In the genomic region with DNA sequence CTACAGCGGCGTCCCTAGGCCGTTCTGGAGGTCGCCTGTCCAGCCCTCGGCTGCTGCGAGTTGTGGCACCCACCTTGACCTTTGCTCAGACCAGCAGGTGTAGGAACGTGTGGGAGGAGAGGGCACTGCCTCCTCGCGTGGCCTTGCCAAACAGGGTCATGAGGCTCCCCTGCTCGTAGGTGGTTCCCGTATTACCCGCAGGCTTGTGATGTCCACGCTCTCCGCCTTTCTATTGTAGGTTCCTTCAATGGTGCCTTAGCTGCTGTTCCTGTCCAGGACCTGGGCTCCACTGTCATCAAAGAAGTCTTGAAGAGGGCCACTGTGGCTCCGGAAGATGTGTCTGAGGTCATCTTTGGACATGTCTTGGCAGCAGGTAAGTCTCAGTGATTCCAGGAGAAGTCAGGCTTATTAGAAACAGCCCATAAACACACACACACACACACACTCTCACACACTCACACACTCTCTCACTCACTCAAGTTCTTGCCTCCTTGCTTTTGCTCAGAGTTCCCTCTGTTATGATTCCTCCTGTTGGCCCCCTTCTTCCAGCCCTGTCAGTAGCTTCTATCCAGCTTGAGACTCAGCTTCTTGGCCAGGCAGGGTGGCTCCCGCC, we compare ENCODE assay signal across 8 cellular contexts. TPM values are rescaled to one million over a fixed set of nuclear protein-coding genes. Genes with fewer than 3 reads are reported as not detected.
DNase-seq lines count a peak whose midpoint lies in the region; ATAC-seq, FAIRE-seq and TF ChIP-seq lines count a peak whose summit lies in the region.

No MANE protein-coding gene starts in this region.

- TSS peak; percentile 47 for BruUV-seq in HepG2 (replicated peaks; lab: Mats Ljungman, UMichigan)

- H3K9me3 ChIP-seq in CD8-positive, alpha-beta memory T cell (ENCODE audit: low read length) = no peaks in the 10 kb centered on the region
- H3K9me3 ChIP-seq in OCI-LY1 (ENCODE audit: low read length) = no peaks in the 10 kb centered on the region
- no peaks in the 10 kb centered on the region for H3K9me3 ChIP-seq in HepG2 (ENCODE audit: low read length)
- no peaks in the 10 kb centered on the region for H3K9me3 ChIP-seq in stomach smooth muscle (ENCODE audit: control insufficient read depth in 2 of 2, low read length in 2 of 2)

- H3K27ac ChIP-seq in CD8-positive, alpha-beta memory T cell (ENCODE audit: low read depth, low read length) = peak overlapping the region; percentile 99
- H3K27ac ChIP-seq in OCI-LY1 (ENCODE audit: low read depth, low read length, poor library complexity, severe bottlenecking) (peak overlapping the region; percentile 89), HepG2 (ENCODE audit: extremely low read length, insufficient read depth, low read length) (peak overlapping the region; percentile 97), stomach smooth muscle (ENCODE audit: low read length) (peak overlapping the region; percentile 98)

- H3K79me2 ChIP-seq in OCI-LY1 (ENCODE audit: insufficient read depth, low read length) = no peaks in the 10 kb centered on the region
- H3K79me2 ChIP-seq in HepG2 (ENCODE audit: insufficient read depth, low read length) = peaks cover 61% of the 10 kb centered on the region

- H3K9me3 Mint-ChIP-seq in CD8-positive, alpha-beta memory T cell = no peaks in the 10 kb centered on the region

- TF ChIP-seq EP300 in HepG2 (IDR thresholded peaks at IDR 0.05; ENCODE audit: low read depth in 2 of 2, low read length in 2 of 2) (0 out of 4 replicates have a peak, but pooled peaks of 1 of the 2 experiments have one; percentile 5), HepG2 (CRISPR knock-in tag; IDR thresholded peaks at IDR 0.05; ENCODE audit: borderline replicate concordance) (peak; percentile 62; the same call in 1 of the 2 replicates)

- H3K36me3 ChIP-seq in CD8-positive, alpha-beta memory T cell (ENCODE audit: insufficient read depth, low read length) = peaks cover 14% of the 10 kb centered on the region
- H3K36me3 ChIP-seq in OCI-LY1 (ENCODE audit: insufficient read depth, low read length) (peaks cover 58% of the 10 kb centered on the region), HepG2 (replicated peaks in 1 of 2; ENCODE audit: control insufficient read depth in 1 of 2, insufficient read depth in 2 of 2, low read length in 2 of 2) (peaks cover 8 to 34% of the 10 kb centered on the region in 2 experiments), stomach smooth muscle (ENCODE audit: control insufficient read depth in 2 of 2, insufficient read depth in 2 of 2, low read length in 2 of 2) (peaks cover 12 to 14% of the 10 kb centered on the region in 2 donors)

- H4K20me1 ChIP-seq in OCI-LY1 (ENCODE audit: insufficient read depth, low read length) = no peaks in the 10 kb centered on the region
- no peaks in the 10 kb centered on the region for H4K20me1 ChIP-seq in HepG2 (ENCODE audit: insufficient read depth, low read length)

- peaks cover 0 to 56% (median 18%) of the 10 kb centered on the region in 3 donors for H3K36me3 Mint-ChIP-seq in CD8-positive, alpha-beta memory T cell

- H3K4me1 ChIP-seq in CD8-positive, alpha-beta memory T cell (ENCODE audit: insufficient read depth, low read length) = peaks cover 17% of the 10 kb centered on the region
- peaks cover 24% of the 10 kb centered on the region for H3K4me1 ChIP-seq in OCI-LY1 (ENCODE audit: insufficient read depth, low read length, severe bottlenecking)
- peaks cover 80% of the 10 kb centered on the region for H3K4me1 ChIP-seq in HepG2 (ENCODE audit: insufficient read depth, low read length)
- peaks cover 18% of the 10 kb centered on the region for H3K4me1 ChIP-seq in stomach smooth muscle (ENCODE audit: control insufficient read depth, insufficient read depth, low read length)

- POLR2A ChIA-PET in CD8-positive, alpha-beta memory T cell (lab: Charles Lee) = interaction anchor here (0.6 to 4.7 kb wide), 3 partner anchors 27 to 72 kb away, joined by 3 to 76 read pairs (median 9); a partner anchor contains a TSS
- POLR2A ChIA-PET in HepG2 (lab: Yijun Ruan, JAX) = interaction anchor here (1.0 to 10.2 kb wide), 8 partner anchors 9 to 57 kb away, joined by 3 to 175 read pairs (median 8); a partner anchor contains a TSS

- 0 out of 2 replicates have a peak, but pooled peaks have one; percentile 12 for TF ChIP-seq RAD21 in HepG2 (CRISPR knock-in tag; IDR thresholded peaks at IDR 0.05)

- H2AFZ ChIP-seq in OCI-LY1 (ENCODE audit: low read length) (no peak overlapping the region), HepG2 (ENCODE audit: low read length) (no peak overlapping the region)

- peaks cover 5% of the 10 kb centered on the region; the same call in 1 of the 2 replicates for H3F3A ChIP-seq in OCI-LY1 (ENCODE audit: insufficient read depth, low read length)

- peak overlapping the region; percentile 94 for H3K4me3 ChIP-seq in CD8-positive, alpha-beta memory T cell (ENCODE audit: low read length)
- peak overlapping the region; percentile 80 for H3K4me3 ChIP-seq in OCI-LY1 (ENCODE audit: low read depth, low read length, poor library complexity, severe bottlenecking)
- H3K4me3 ChIP-seq in cardiac fibroblast (replicated peaks in 1 of 2; ENCODE audit: low read depth in 2 of 2, low read length in 2 of 2) = peak overlapping the region; percentile 77 to 92
- peak overlapping the region; percentile 83 to 97 (median 88) for H3K4me3 ChIP-seq in HepG2 (replicated peaks in 1 of 3; ENCODE audit: insufficient read depth in 1 of 3, low read depth in 2 of 3, low read length in 3 of 3)
- peak overlapping the region; percentile 89 to 96 for H3K4me3 ChIP-seq in stomach smooth muscle (ENCODE audit: low read length in 2 of 2)

- ATAC-seq in GM21528 (IDR thresholded peaks at IDR 0.05; ENCODE audit: low FRiP score, unreplicated experiment) (peak; percentile 10), HepG2 (peak; percentile 62)

- peak overlapping the region; percentile 92 to 99 (median 96) for H3K4me3 Mint-ChIP-seq in CD8-positive, alpha-beta memory T cell

- no peak for TF ChIP-seq CTCF in OCI-LY1 (IDR thresholded peaks at IDR 0.05; ENCODE audit: low read length)
- no peak for TF ChIP-seq CTCF in cardiac fibroblast (IDR thresholded peaks at IDR 0.05; ENCODE audit: low read depth, low read length)
- TF ChIP-seq CTCF in HepG2 (CRISPR knock-in tag; IDR thresholded peaks at IDR 0.05) = peak; percentile 8

- DNase-seq in CD8-positive, alpha-beta memory T cell = peak in 4 of 5 donors; percentile 16 to 61 (median 31)
- DNase-seq in cardiac fibroblast (ENCODE audit: low read depth in 2 of 2) = peak in 1 of 2 donors; percentile 16
- DNase-seq in HepG2 (ENCODE audit: low spot score) = peak; percentile 74
- DNase-seq in G401 (ENCODE audit: low spot score) = no peak
- no peak for DNase-seq in NCI-H2029 treated with DMSO at 0.1 percent for 48 hours (lab: John Stamatoyannopoulos, UW)

- H3K9ac ChIP-seq in OCI-LY1 (ENCODE audit: low read length) (peak overlapping the region; percentile 97), HepG2 (ENCODE audit: insufficient read depth, low read depth, low read length) (peak overlapping the region; percentile 98), stomach smooth muscle (ENCODE audit: low read length in 2 of 2) (peak overlapping the region; percentile 65 to 87)

- WGBS in HepG2 (ENCODE audit: low lambda C conversion rate) = 5% methylated on average over 16 of the region's 16 CpGs

- CTCF ChIA-PET in CD8-positive, alpha-beta memory T cell (lab: Charles Lee) = interaction anchor here (1.1 to 6.1 kb wide), 2 partner anchors 31 to 71 kb away, joined by 3 to 25 read pairs; a partner anchor contains a TSS
- CTCF ChIA-PET in HepG2 (lab: Yijun Ruan, JAX; ENCODE audit: low intra/inter-chr PET ratio, low total read pairs) = no interaction called here

- H3K27me3 ChIP-seq in CD8-positive, alpha-beta memory T cell (ENCODE audit: insufficient read depth, low read length, poor library complexity, severe bottlenecking) = no peaks in the 10 kb centered on the region
- H3K27me3 ChIP-seq in OCI-LY1 (ENCODE audit: insufficient read depth, low read length) (no peaks in the 10 kb centered on the region), HepG2 (ENCODE audit: control insufficient read depth in 1 of 2, insufficient read depth in 2 of 2, low read length in 2 of 2) (no peaks in the 10 kb centered on the region; a peak in 1 of 5 replicates), stomach smooth muscle (ENCODE audit: control insufficient read depth in 1 of 2, insufficient read depth in 2 of 2, low read length in 2 of 2) (no peaks in the 10 kb centered on the region)

- H3K4me1 Mint-ChIP-seq in CD8-positive, alpha-beta memory T cell = peaks cover 22 to 34% (median 27%) of the 10 kb centered on the region in 3 donors

- FAIRE-seq in HepG2 (lab: Jason Lieb, UNC) = peak; percentile 37

- in situ Hi-C loops in HepG2 (cut with HindIII; ENCODE audit: extremely low pct_ligation_motif_present, low pct_unique_long_range_greater_than_20kb) (loop anchor here (5.0 kb wide), 2 partner anchors 35 to 70 kb away; a partner anchor contains a TSS), G401 (cut with HindIII; ENCODE audit: low sequenced_read_pairs) (no loop called here)

- H3K27me3 Mint-ChIP-seq in CD8-positive, alpha-beta memory T cell = no peaks in the 10 kb centered on the region

- peak overlapping the region; percentile 91 for H3K4me2 ChIP-seq in OCI-LY1 (ENCODE audit: low read length)
- peak overlapping the region; percentile 96 for H3K4me2 ChIP-seq in HepG2 (ENCODE audit: low read depth, low read length)

- TF ChIP-seq POLR2A in HepG2 (IDR thresholded peaks at IDR 0.05; ENCODE audit: insufficient read depth in 1 of 2, low read depth in 2 of 2, low read length in 2 of 2) = no peak; a peak in 2 of 4 replicates

- intact Hi-C loops in HepG2 (cut with micrococcal nuclease; ENCODE audit: unreplicated experiment) = loop anchor here (1.0 to 10.0 kb wide), 3 partner anchors 27 to 1118 kb away; a partner anchor contains a TSS

- H3K27ac Mint-ChIP-seq in CD8-positive, alpha-beta memory T cell = peak overlapping the region; percentile 74 to 99 (median 98)

- no peaks in the 10 kb centered on the region for H3K9me2 ChIP-seq in OCI-LY1 (ENCODE audit: low read depth, low read length)

RNA-seq across cellular contexts. Expression of a gene that starts 0.9 kb away (rescaled TPM):
- 10 to 100 TPM; 68.8 to 69.7 TPM for total RNA-seq in CD8-positive, alpha-beta memory T cell
- 33.3 TPM for polyA plus RNA-seq in CD8-positive, alpha-beta memory T cell
- 534 and 775 TPM in 2 replicates for total RNA-seq in HepG2 (2016; rRNA removed; fragmentation: Illumina TruSeq; extraction: Trizol)
- total RNA-seq in HepG2 (2016; cell fraction: cytosol; rRNA removed; fragmentation: Illumina TruSeq; extraction: Trizol; ENCODE audit: low read depth) = 162 and 165 TPM in 2 replicates
- 542 and 812 TPM in 2 replicates for total RNA-seq in HepG2 (2016; cell fraction: insoluble cytoplasmic fraction; rRNA removed; fragmentation: Illumina TruSeq; extraction: Trizol)
- total RNA-seq in HepG2 (2016; cell fraction: membrane; rRNA removed; fragmentation: Illumina TruSeq; extraction: Trizol) = 231 and 232 TPM in 2 replicates
- total RNA-seq in HepG2 (2016; cell fraction: nucleus; rRNA removed; fragmentation: Illumina TruSeq; extraction: Trizol) = 200 and 223 TPM in 2 replicates
- polyA plus RNA-seq in HepG2 (2011; rRNA removed) = 121 and 132 TPM in 2 replicates
- 62.8 and 103 TPM in 2 replicates for polyA plus RNA-seq in HepG2 (2011; cell fraction: cytosol; rRNA removed)
- 28.1 and 44.2 TPM in 2 replicates for polyA plus RNA-seq in HepG2 (2011; cell fraction: nucleus; rRNA removed)
- polyA plus RNA-seq in HepG2 (2012) = 172 and 185 TPM in 2 replicates
- 142 and 156 TPM in 2 replicates for polyA plus RNA-seq in HepG2 (2016; cell fraction: cytosol; fragmentation: Illumina TruSeq; extraction: Trizol; ENCODE audit: low read depth)
- 580 and 631 TPM in 2 replicates for polyA plus RNA-seq in HepG2 (2016; cell fraction: insoluble cytoplasmic fraction; fragmentation: Illumina TruSeq; extraction: Trizol; ENCODE audit: low read depth)
- polyA plus RNA-seq in HepG2 (2016; cell fraction: membrane; fragmentation: Illumina TruSeq; extraction: Trizol; ENCODE audit: low read depth) = 160 and 171 TPM in 2 replicates
- polyA plus RNA-seq in HepG2 (2016; cell fraction: nucleus; fragmentation: Illumina TruSeq; extraction: Trizol; ENCODE audit: insufficient read depth, low read depth) = 219 and 233 TPM in 2 replicates
- 52.5 and 89.6 TPM in 2 replicates for polyA minus RNA-seq in HepG2 (2011; rRNA and poly(A)+ RNA removed; ENCODE audit: low replicate concordance)
- polyA minus RNA-seq in HepG2 (2011; cell fraction: cytosol; rRNA and poly(A)+ RNA removed) = 46.9 and 65.1 TPM in 2 replicates
- polyA minus RNA-seq in HepG2 (2011; cell fraction: nucleus; rRNA and poly(A)+ RNA removed) = 46.6 and 77.2 TPM in 2 replicates
- 46.7 and 79.7 TPM in 2 replicates for total RNA-seq in G401 (2014; rRNA removed; shearing (Covaris generic))

RNA-seq across cellular contexts. Expression of a gene that starts 26.6 kb away (rescaled TPM):
- 100 to 1,000 TPM; 589 to 617 TPM for total RNA-seq in CD8-positive, alpha-beta memory T cell
- polyA plus RNA-seq in CD8-positive, alpha-beta memory T cell = 98.2 TPM
- total RNA-seq in HepG2 (2016; rRNA removed; fragmentation: Illumina TruSeq; extraction: Trizol) = 553 and 677 TPM in 2 replicates
- total RNA-seq in HepG2 (2016; cell fraction: cytosol; rRNA removed; fragmentation: Illumina TruSeq; extraction: Trizol; ENCODE audit: low read depth) = 167 and 195 TPM in 2 replicates
- 558 and 662 TPM in 2 replicates for total RNA-seq in HepG2 (2016; cell fraction: insoluble cytoplasmic fraction; rRNA removed; fragmentation: Illumina TruSeq; extraction: Trizol)
- total RNA-seq in HepG2 (2016; cell fraction: membrane; rRNA removed; fragmentation: Illumina TruSeq; extraction: Trizol) = 368 and 445 TPM in 2 replicates
- total RNA-seq in HepG2 (2016; cell fraction: nucleus; rRNA removed; fragmentation: Illumina TruSeq; extraction: Trizol) = 262 and 285 TPM in 2 replicates
- 102 and 116 TPM in 2 replicates for polyA plus RNA-seq in HepG2 (2011; rRNA removed)
- polyA plus RNA-seq in HepG2 (2011; cell fraction: cytosol; rRNA removed) = 99.2 and 105 TPM in 2 replicates
- 138 and 159 TPM in 2 replicates for polyA plus RNA-seq in HepG2 (2011; cell fraction: nucleus; rRNA removed)
- 242 and 252 TPM in 2 replicates for polyA plus RNA-seq in HepG2 (2012)
- polyA plus RNA-seq in HepG2 (2016; cell fraction: cytosol; fragmentation: Illumina TruSeq; extraction: Trizol; ENCODE audit: low read depth) = 157 and 173 TPM in 2 replicates
- 584 and 596 TPM in 2 replicates for polyA plus RNA-seq in HepG2 (2016; cell fraction: insoluble cytoplasmic fraction; fragmentation: Illumina TruSeq; extraction: Trizol; ENCODE audit: low read depth)
- 236 and 293 TPM in 2 replicates for polyA plus RNA-seq in HepG2 (2016; cell fraction: membrane; fragmentation: Illumina TruSeq; extraction: Trizol; ENCODE audit: low read depth)
- 406 and 459 TPM in 2 replicates for polyA plus RNA-seq in HepG2 (2016; cell fraction: nucleus; fragmentation: Illumina TruSeq; extraction: Trizol; ENCODE audit: insufficient read depth, low read depth)
- 138 and 285 TPM in 2 replicates for polyA minus RNA-seq in HepG2 (2011; rRNA and poly(A)+ RNA removed; ENCODE audit: low replicate concordance)
- 242 and 244 TPM in 2 replicates for polyA minus RNA-seq in HepG2 (2011; cell fraction: cytosol; rRNA and poly(A)+ RNA removed)
- 245 and 282 TPM in 2 replicates for polyA minus RNA-seq in HepG2 (2011; cell fraction: nucleus; rRNA and poly(A)+ RNA removed)
- total RNA-seq in G401 (2014; rRNA removed; shearing (Covaris generic)) = 167 and 216 TPM in 2 replicates

RNA-seq across cellular contexts. Expression of a gene that starts 27.5 kb away (rescaled TPM):
- 100 to 1,000 TPM; 129 to 130 TPM for total RNA-seq in CD8-positive, alpha-beta memory T cell
- 101 TPM for polyA plus RNA-seq in CD8-positive, alpha-beta memory T cell
- 176 and 241 TPM in 2 replicates for total RNA-seq in HepG2 (2016; rRNA removed; fragmentation: Illumina TruSeq; extraction: Trizol)
- 87.3 and 95.0 TPM in 2 replicates for total RNA-seq in HepG2 (2016; cell fraction: cytosol; rRNA removed; fragmentation: Illumina TruSeq; extraction: Trizol; ENCODE audit: low read depth)
- total RNA-seq in HepG2 (2016; cell fraction: insoluble cytoplasmic fraction; rRNA removed; fragmentation: Illumina TruSeq; extraction: Trizol) = 183 and 249 TPM in 2 replicates
- total RNA-seq in HepG2 (2016; cell fraction: membrane; rRNA removed; fragmentation: Illumina TruSeq; extraction: Trizol) = 132 TPM in 2 replicates
- 62.7 and 70.4 TPM in 2 replicates for total RNA-seq in HepG2 (2016; cell fraction: nucleus; rRNA removed; fragmentation: Illumina TruSeq; extraction: Trizol)
- 74.2 and 85.6 TPM in 2 replicates for polyA plus RNA-seq in HepG2 (2011; rRNA removed)
- polyA plus RNA-seq in HepG2 (2011; cell fraction: cytosol; rRNA removed) = 65.6 and 79.0 TPM in 2 replicates
- polyA plus RNA-seq in HepG2 (2011; cell fraction: nucleus; rRNA removed) = 20.8 and 28.8 TPM in 2 replicates
- polyA plus RNA-seq in HepG2 (2012) = 63.5 and 72.2 TPM in 2 replicates
- polyA plus RNA-seq in HepG2 (2016; cell fraction: cytosol; fragmentation: Illumina TruSeq; extraction: Trizol; ENCODE audit: low read depth) = 85.1 and 96.0 TPM in 2 replicates
- 291 and 300 TPM in 2 replicates for polyA plus RNA-seq in HepG2 (2016; cell fraction: insoluble cytoplasmic fraction; fragmentation: Illumina TruSeq; extraction: Trizol; ENCODE audit: low read depth)
- polyA plus RNA-seq in HepG2 (2016; cell fraction: membrane; fragmentation: Illumina TruSeq; extraction: Trizol; ENCODE audit: low read depth) = 120 and 134 TPM in 2 replicates
- polyA plus RNA-seq in HepG2 (2016; cell fraction: nucleus; fragmentation: Illumina TruSeq; extraction: Trizol; ENCODE audit: insufficient read depth, low read depth) = 124 and 125 TPM in 2 replicates
- 34.2 and 40.9 TPM in 2 replicates for polyA minus RNA-seq in HepG2 (2011; rRNA and poly(A)+ RNA removed; ENCODE audit: low replicate concordance)
- 21.3 and 22.0 TPM in 2 replicates for polyA minus RNA-seq in HepG2 (2011; cell fraction: cytosol; rRNA and poly(A)+ RNA removed)
- polyA minus RNA-seq in HepG2 (2011; cell fraction: nucleus; rRNA and poly(A)+ RNA removed) = 17.4 and 18.3 TPM in 2 replicates
- total RNA-seq in G401 (2014; rRNA removed; shearing (Covaris generic)) = 153 and 158 TPM in 2 replicates

RNA-seq across cellular contexts. Expression of a gene that starts 35.5 kb away (rescaled TPM):
- 100 to 1,000 TPM in 1 of 2 experiments, 10 to 100 TPM in 1; 95.1 to 103 TPM for total RNA-seq in CD8-positive, alpha-beta memory T cell
- polyA plus RNA-seq in CD8-positive, alpha-beta memory T cell = 149 TPM
- total RNA-seq in HepG2 (2016; rRNA removed; fragmentation: Illumina TruSeq; extraction: Trizol) = 167 and 203 TPM in 2 replicates
- 67.7 and 76.4 TPM in 2 replicates for total RNA-seq in HepG2 (2016; cell fraction: cytosol; rRNA removed; fragmentation: Illumina TruSeq; extraction: Trizol; ENCODE audit: low read depth)
- 167 and 194 TPM in 2 replicates for total RNA-seq in HepG2 (2016; cell fraction: insoluble cytoplasmic fraction; rRNA removed; fragmentation: Illumina TruSeq; extraction: Trizol)
- total RNA-seq in HepG2 (2016; cell fraction: membrane; rRNA removed; fragmentation: Illumina TruSeq; extraction: Trizol) = 157 and 172 TPM in 2 replicates
- 123 and 137 TPM in 2 replicates for total RNA-seq in HepG2 (2016; cell fraction: nucleus; rRNA removed; fragmentation: Illumina TruSeq; extraction: Trizol)
- 29.4 and 31.6 TPM in 2 replicates for polyA plus RNA-seq in HepG2 (2011; rRNA removed)
- polyA plus RNA-seq in HepG2 (2011; cell fraction: cytosol; rRNA removed) = 14.5 and 23.5 TPM in 2 replicates
- 34.9 and 43.6 TPM in 2 replicates for polyA plus RNA-seq in HepG2 (2011; cell fraction: nucleus; rRNA removed)
- 82.9 and 92.4 TPM in 2 replicates for polyA plus RNA-seq in HepG2 (2012)
- polyA plus RNA-seq in HepG2 (2016; cell fraction: cytosol; fragmentation: Illumina TruSeq; extraction: Trizol; ENCODE audit: low read depth) = 82.6 and 108 TPM in 2 replicates
- polyA plus RNA-seq in HepG2 (2016; cell fraction: insoluble cytoplasmic fraction; fragmentation: Illumina TruSeq; extraction: Trizol; ENCODE audit: low read depth) = 194 and 196 TPM in 2 replicates
- 129 and 154 TPM in 2 replicates for polyA plus RNA-seq in HepG2 (2016; cell fraction: membrane; fragmentation: Illumina TruSeq; extraction: Trizol; ENCODE audit: low read depth)
- polyA plus RNA-seq in HepG2 (2016; cell fraction: nucleus; fragmentation: Illumina TruSeq; extraction: Trizol; ENCODE audit: insufficient read depth, low read depth) = 169 and 179 TPM in 2 replicates
- polyA minus RNA-seq in HepG2 (2011; rRNA and poly(A)+ RNA removed; ENCODE audit: low replicate concordance) = 21.5 and 32.6 TPM in 2 replicates
- 22.7 and 30.4 TPM in 2 replicates for polyA minus RNA-seq in HepG2 (2011; cell fraction: cytosol; rRNA and poly(A)+ RNA removed)
- polyA minus RNA-seq in HepG2 (2011; cell fraction: nucleus; rRNA and poly(A)+ RNA removed) = 131 and 155 TPM in 2 replicates
- 95.8 and 169 TPM in 2 replicates for total RNA-seq in G401 (2014; rRNA removed; shearing (Covaris generic))

RNA-seq across cellular contexts. Expression of a gene that starts 37.3 kb away (rescaled TPM):
- total RNA-seq in CD8-positive, alpha-beta memory T cell = under 1 TPM; 0.39 to 0.80 TPM
- polyA plus RNA-seq in CD8-positive, alpha-beta memory T cell = not detected
- total RNA-seq in HepG2 (2016; rRNA removed; fragmentation: Illumina TruSeq; extraction: Trizol) = not detected in 2 replicates
- not detected in 2 replicates for total RNA-seq in HepG2 (2016; cell fraction: cytosol; rRNA removed; fragmentation: Illumina TruSeq; extraction: Trizol; ENCODE audit: low read depth)
- total RNA-seq in HepG2 (2016; cell fraction: insoluble cytoplasmic fraction; rRNA removed; fragmentation: Illumina TruSeq; extraction: Trizol) = not detected in 2 replicates
- total RNA-seq in HepG2 (2016; cell fraction: membrane; rRNA removed; fragmentation: Illumina TruSeq; extraction: Trizol) = not detected in 2 replicates
- not detected in 2 replicates for total RNA-seq in HepG2 (2016; cell fraction: nucleus; rRNA removed; fragmentation: Illumina TruSeq; extraction: Trizol)
- 0.04 TPM in 1 of 2 replicates, not detected in the other for polyA plus RNA-seq in HepG2 (2011; rRNA removed)
- not detected in 2 replicates for polyA plus RNA-seq in HepG2 (2011; cell fraction: cytosol; rRNA removed)
- polyA plus RNA-seq in HepG2 (2011; cell fraction: nucleus; rRNA removed) = 0.07 TPM in 1 of 2 replicates, not detected in the other
- not detected in 2 replicates for polyA plus RNA-seq in HepG2 (2012)
- 0.07 TPM in 1 of 2 replicates, not detected in the other for polyA plus RNA-seq in HepG2 (2016; cell fraction: cytosol; fragmentation: Illumina TruSeq; extraction: Trizol; ENCODE audit: low read depth)
- not detected in 2 replicates for polyA plus RNA-seq in HepG2 (2016; cell fraction: insoluble cytoplasmic fraction; fragmentation: Illumina TruSeq; extraction: Trizol; ENCODE audit: low read depth)
- polyA plus RNA-seq in HepG2 (2016; cell fraction: membrane; fragmentation: Illumina TruSeq; extraction: Trizol; ENCODE audit: low read depth) = not detected in 2 replicates
- polyA plus RNA-seq in HepG2 (2016; cell fraction: nucleus; fragmentation: Illumina TruSeq; extraction: Trizol; ENCODE audit: insufficient read depth, low read depth) = not detected in 2 replicates
- not detected in 2 replicates for polyA minus RNA-seq in HepG2 (2011; rRNA and poly(A)+ RNA removed; ENCODE audit: low replicate concordance)
- not detected in 2 replicates for polyA minus RNA-seq in HepG2 (2011; cell fraction: cytosol; rRNA and poly(A)+ RNA removed)
- not detected in 2 replicates for polyA minus RNA-seq in HepG2 (2011; cell fraction: nucleus; rRNA and poly(A)+ RNA removed)
- total RNA-seq in G401 (2014; rRNA removed; shearing (Covaris generic)) = not detected in 2 replicates

Comparison
In these comparisons a context has a peak if more than half of its experiments do, and no peak if none do; other contexts are left out.
1. DNase-seq: peak in CD8-positive, alpha-beta memory T cell (4 of 5) and HepG2 (single experiment); none in G401 (single experiment) and NCI-H2029 treated with DMSO at 0.1 percent for 48 hours (single experiment).
2. Peak in every context shown above with its lines, with median percentiles within 50 percentile points of each other: H3K27ac ChIP-seq, H3K4me3 ChIP-seq and H3K9ac ChIP-seq.